Comparison of ENCODE assay signal across 1 cellular context in genomic region chr9:97786341-97786740, GRCh38.
TF ChIP-seq lines count a peak whose summit lies in the region.

No MANE protein-coding gene starts in this region.

TF ChIP-seq in GM23338, 12 proteins besides CTCF, POLR2A, EP300 and RAD21 (continued from another document):
- TF ChIP-seq REST (IDR thresholded peaks at IDR 0.05; ENCODE audit: unreplicated experiment), result no peak
- no peak for TF ChIP-seq JUNB (IDR thresholded peaks at IDR 0.05; ENCODE audit: unreplicated experiment)
- no peak for TF ChIP-seq POLR2AphosphoS5 (IDR thresholded peaks at IDR 0.05; ENCODE audit: low read depth)
- TF ChIP-seq EZH2phosphoT487 (IDR thresholded peaks at IDR 0.05; ENCODE audit: unreplicated experiment), result no peak
- TF ChIP-seq ZNF331 (CRISPR knock-in tag; IDR thresholded peaks at IDR 0.05; ENCODE audit: low read depth), result no peak
- no peak for TF ChIP-seq STAT1 (IDR thresholded peaks at IDR 0.05; ENCODE audit: unreplicated experiment)
- no peak for TF ChIP-seq NANOG (IDR thresholded peaks at IDR 0.05; ENCODE audit: borderline replicate concordance)
